In the genomic region with DNA sequence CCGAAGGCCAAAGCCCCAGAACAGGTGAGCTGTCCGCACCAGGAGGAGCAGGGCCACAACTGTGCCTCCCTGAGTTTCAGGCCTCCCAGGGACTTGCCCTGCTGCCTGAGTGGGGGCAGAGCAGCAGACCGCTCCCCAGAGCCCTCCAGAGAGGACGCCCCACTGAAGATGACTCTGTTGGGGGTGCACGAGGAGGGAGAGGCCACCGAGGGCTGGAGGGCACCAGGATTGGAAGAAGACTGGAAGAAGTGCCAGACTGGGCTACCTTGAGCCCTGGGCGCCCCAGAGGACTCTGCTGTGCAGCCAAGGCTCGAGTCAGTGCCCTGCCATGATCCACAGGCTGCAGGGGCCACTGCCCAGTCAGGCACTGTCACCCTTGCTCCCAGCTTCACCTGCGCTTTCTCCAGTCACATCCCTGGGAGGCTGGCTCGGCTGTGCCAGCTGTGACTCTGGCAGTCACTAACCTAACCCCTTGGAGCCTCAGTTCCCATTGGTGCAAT, we compare ENCODE assay signal across 18 cellular contexts. TPM values are rescaled to one million over a fixed set of nuclear protein-coding genes. Genes with fewer than 3 reads are reported as not detected.
A peak's percentile ranks its signal among the peaks of the same experiment; 100 is the strongest.
DNase-seq lines count a peak whose midpoint lies in the region; ATAC-seq and TF ChIP-seq lines count a peak whose summit lies in the region.
"Had no signal": no experiment of that assay in that cellular context is flagged by ENCODE, and none has a peak within 500 bp of the region (broad histone marks: within the 10 kb centered on the region; RNA-seq: fewer than 3 reads in every experiment).

No MANE protein-coding gene starts in this region.

- peak overlapping the region in 1 of 4 donors; percentile 55 for H3K4me3 Mint-ChIP-seq in IgD-negative memory B cell
- H3K4me3 Mint-ChIP-seq in dendritic cell treated with granulocyte-macrophage colony-stimulating factor and Interleukin-4, amounts not matched to agents 40 ng/mL and 50 ng/mL, for 4 days: no peak overlapping the region
- H3K4me3 Mint-ChIP-seq: stimulated activated memory B cell treated with anti-CD40 and anti-IgM and Interleukin-4, amounts not matched to agents 10 μg/mL and 1 μg/mL and 100 μg/mL, for 72 hours had no signal

- H3K27ac Mint-ChIP-seq in IgD-negative memory B cell: peak overlapping the region in 2 of 3 donors; percentile 47 to 76
- peak overlapping the region; percentile 20 for H3K27ac Mint-ChIP-seq in dendritic cell treated with granulocyte-macrophage colony-stimulating factor and Interleukin-4, amounts not matched to agents 40 ng/mL and 50 ng/mL, for 4 days
- H3K27ac Mint-ChIP-seq: stimulated activated memory B cell treated with anti-CD40 and anti-IgM and Interleukin-4, amounts not matched to agents 10 μg/mL and 1 μg/mL and 100 μg/mL, for 72 hours had no signal

- H2AFZ ChIP-seq in parathyroid adenoma (no peak overlapping the region), Karpas-422 (ENCODE audit: low read length) (no peak overlapping the region)

- intact Hi-C loops in dendritic cell treated with granulocyte-macrophage colony-stimulating factor and Interleukin-4, amounts not matched to agents 40 ng/mL and 50 ng/mL, for 4 days (cut with micrococcal nuclease): no loop called here

- H3K9me3 ChIP-seq in parathyroid adenoma (ENCODE audit: control insufficient read depth, low read length) (no peaks in the 10 kb centered on the region), Karpas-422 (ENCODE audit: low read length) (no peaks in the 10 kb centered on the region)
- H3K9me3 ChIP-seq: adrenal gland, SJSA1 had no signal

- H3K4me2 ChIP-seq in parathyroid adenoma (ENCODE audit: low read length) (no peak overlapping the region), Karpas-422 (ENCODE audit: low read depth, low read length, poor library complexity, severe bottlenecking) (no peak overlapping the region)

- no peak overlapping the region for H3K4me3 ChIP-seq in parathyroid adenoma (ENCODE audit: low read depth, low read length)
- no peak overlapping the region for H3K4me3 ChIP-seq in Karpas-422 (ENCODE audit: low read length)
- H3K4me3 ChIP-seq: adrenal gland, SJSA1 had no signal

- H3K9me2 ChIP-seq in Karpas-422 (replicated peaks; ENCODE audit: insufficient read depth, low read length): no peaks in the 10 kb centered on the region

- no peak for ATAC-seq in HG02938 (IDR thresholded peaks at IDR 0.05; ENCODE audit: unreplicated experiment)
- ATAC-seq in HG03571 (IDR thresholded peaks at IDR 0.05; ENCODE audit: unreplicated experiment): no peak
- ATAC-seq: stimulated activated memory B cell treated with anti-CD40 and anti-IgM and Interleukin-4, amounts not matched to agents 10 μg/mL and 1 μg/mL and 100 μg/mL, for 72 hours had no signal

- no peak for TF ChIP-seq CTCF in parathyroid adenoma (IDR thresholded peaks at IDR 0.05)

- H3K4me1 Mint-ChIP-seq in IgD-negative memory B cell: peaks cover 0 to 2% (median 1%) of the 10 kb centered on the region in 3 donors
- peaks cover 12% of the 10 kb centered on the region for H3K4me1 Mint-ChIP-seq in dendritic cell treated with granulocyte-macrophage colony-stimulating factor and Interleukin-4, amounts not matched to agents 40 ng/mL and 50 ng/mL, for 4 days (ENCODE audit: low read depth)

- no peaks in the 10 kb centered on the region for H3K9me3 Mint-ChIP-seq in IgD-negative memory B cell
- no peaks in the 10 kb centered on the region for H3K9me3 Mint-ChIP-seq in dendritic cell treated with granulocyte-macrophage colony-stimulating factor and Interleukin-4, amounts not matched to agents 40 ng/mL and 50 ng/mL, for 4 days
- H3K9me3 Mint-ChIP-seq: stimulated activated memory B cell treated with anti-CD40 and anti-IgM and Interleukin-4, amounts not matched to agents 10 μg/mL and 1 μg/mL and 100 μg/mL, for 72 hours had no signal

- H3K36me3 ChIP-seq in parathyroid adenoma (ENCODE audit: control insufficient read depth, insufficient read depth, low read length) (no peaks in the 10 kb centered on the region), Karpas-422 (ENCODE audit: insufficient read depth, low read length) (peaks cover 3% of the 10 kb centered on the region; the same call in 1 of the 2 replicates)

- H3K4me1 ChIP-seq in parathyroid adenoma: peaks cover 5% of the 10 kb centered on the region
- H3K4me1 ChIP-seq in Karpas-422 (ENCODE audit: low read length): no peaks in the 10 kb centered on the region
- H3K4me1 ChIP-seq: adrenal gland, SJSA1 had no signal

- peak; percentile 64 for DNase-seq in DMS53 (lab: John Stamatoyannopoulos, UW)
- no peak for DNase-seq in DMS53 treated with DMSO at 0.1 percent for 48 hours (lab: John Stamatoyannopoulos, UW; ENCODE audit: unreplicated experiment)
- DNase-seq in Karpas-422: no peak
- DNase-seq: C1 segment of cervical spinal cord, islet precursor cell, NCI-H1436 treated with DMSO at 0.1 percent for 48 hours, NCI-H510A treated with DMSO at 0.1 percent for 48 hours, occipital lobe had no signal

- H3K79me2 ChIP-seq in parathyroid adenoma: no peaks in the 10 kb centered on the region
- H3K79me2 ChIP-seq in Karpas-422 (ENCODE audit: low read length): no peaks in the 10 kb centered on the region

- no peaks in the 10 kb centered on the region for H3K27me3 Mint-ChIP-seq in IgD-negative memory B cell
- no peaks in the 10 kb centered on the region for H3K27me3 Mint-ChIP-seq in dendritic cell treated with granulocyte-macrophage colony-stimulating factor and Interleukin-4, amounts not matched to agents 40 ng/mL and 50 ng/mL, for 4 days
- H3K27me3 Mint-ChIP-seq: stimulated activated memory B cell treated with anti-CD40 and anti-IgM and Interleukin-4, amounts not matched to agents 10 μg/mL and 1 μg/mL and 100 μg/mL, for 72 hours had no signal

- H3K27me3 ChIP-seq in parathyroid adenoma (ENCODE audit: control insufficient read depth, insufficient read depth, low read length) (no peaks in the 10 kb centered on the region), Karpas-422 (ENCODE audit: low read length) (no peaks in the 10 kb centered on the region)
- H3K27me3 ChIP-seq: adrenal gland, SJSA1 had no signal

- peak overlapping the region; percentile 34 for H3K27ac ChIP-seq in parathyroid adenoma
- no peak overlapping the region for H3K27ac ChIP-seq in Karpas-422 (ENCODE audit: low read length)
- H3K27ac ChIP-seq: 22Rv1, adrenal gland, HL-60, SJSA1 had no signal

- no peak overlapping the region for H3K9ac ChIP-seq in parathyroid adenoma
- H3K9ac ChIP-seq in Karpas-422 (ENCODE audit: low read length): no peak overlapping the region

- H4K20me1 ChIP-seq in Karpas-422 (ENCODE audit: insufficient read depth, low read depth, low read length): no peaks in the 10 kb centered on the region

- peaks cover 3% of the 10 kb centered on the region for H3K36me3 Mint-ChIP-seq in IgD-negative memory B cell
- peaks cover 98% of the 10 kb centered on the region for H3K36me3 Mint-ChIP-seq in dendritic cell treated with granulocyte-macrophage colony-stimulating factor and Interleukin-4, amounts not matched to agents 40 ng/mL and 50 ng/mL, for 4 days (ENCODE audit: low read depth)

RNA-seq across cellular contexts. Expression of a gene that starts 11.3 kb away (rescaled TPM):
- 22.8 TPM for polyA plus RNA-seq in IgD-negative memory B cell
- not detected in 2 replicates for total RNA-seq in Karpas-422 (2014; rRNA removed; shearing (Covaris generic); ENCODE audit: low replicate concordance)
- total RNA-seq: SJSA1 had no signal

RNA-seq across cellular contexts. Expression of a gene that starts 32.2 kb away (rescaled TPM):
- 42.0 TPM for polyA plus RNA-seq in IgD-negative memory B cell
- 35.6 and 41.5 TPM in 2 replicates for total RNA-seq in Karpas-422 (2014; rRNA removed; shearing (Covaris generic); ENCODE audit: low replicate concordance)
